In genomic region chr17:50863221-50863843, GRCh38 we compare ENCODE assay signal across 8 cellular contexts. TPM values are rescaled to one million over a fixed set of nuclear protein-coding genes. Genes with fewer than 3 reads are reported as not detected.
DNase-seq lines count a peak whose midpoint lies in the region; ATAC-seq and TF ChIP-seq lines count a peak whose summit lies in the region.

No MANE protein-coding gene starts in this region.

- H3K9me3 ChIP-seq in SJCRH30 (replicated peaks), result no peaks in the 10 kb centered on the region

- H2AFZ ChIP-seq in ACC112 (ENCODE audit: low read length, unreplicated experiment), result no peak overlapping the region

- peak; percentile 23 to 58 for DNase-seq in SJCRH30
- peak; percentile 71 for DNase-seq in ecto neural progenitor cell (ENCODE audit: low spot score)
- peak; percentile 54 for DNase-seq in mucosa of gallbladder (ENCODE audit: low spot score)
- DNase-seq in type B pancreatic cell (ENCODE audit: extremely low spot score, unreplicated experiment), result peak; percentile 53
- no peak for DNase-seq in GM19240 (ENCODE audit: insufficient read length, low spot score)

- TF ChIP-seq CTCF in GM12873 (IDR thresholded peaks at IDR 0.05; ENCODE audit: insufficient read depth, low read depth, low read length, missing control alignments) (peak; percentile 74), type B pancreatic cell (conservative IDR thresholded peaks at IDR 0.05) (peak; percentile 74)

- ATAC-seq in HG02870 (IDR thresholded peaks at IDR 0.05; ENCODE audit: unreplicated experiment), result no peak

- peak overlapping the region; percentile 99 for H3K27ac Mint-ChIP-seq in type B pancreatic cell

- H3K36me3 ChIP-seq in ACC112 (ENCODE audit: insufficient read depth, low read length) (peaks cover 14% of the 10 kb centered on the region), SJCRH30 (peaks cover 15% of the 10 kb centered on the region)

- peaks cover 3% of the 10 kb centered on the region for H3K27me3 Mint-ChIP-seq in type B pancreatic cell

- H3K4me3 Mint-ChIP-seq in type B pancreatic cell, result peak overlapping the region; percentile 99

- H3K4me3 ChIP-seq in ACC112 (ENCODE audit: low read depth, low read length), result peak overlapping the region; percentile 100
- no peak overlapping the region for H3K4me3 ChIP-seq in SJCRH30

- H3K27me3 ChIP-seq in ACC112 (ENCODE audit: insufficient read depth, low read length), result no peaks in the 10 kb centered on the region
- no peaks in the 10 kb centered on the region for H3K27me3 ChIP-seq in SJCRH30

- H3K4me1 Mint-ChIP-seq in type B pancreatic cell (ENCODE audit: unreplicated experiment), result peaks cover 37% of the 10 kb centered on the region

- no peaks in the 10 kb centered on the region for H3K9me3 Mint-ChIP-seq in type B pancreatic cell

- H3K4me1 ChIP-seq in ACC112 (ENCODE audit: control insufficient read depth, insufficient read depth, low read length, unreplicated experiment), result peaks cover 12% of the 10 kb centered on the region
- H3K4me1 ChIP-seq in SJCRH30, result peaks cover 7% of the 10 kb centered on the region; the same call in 1 of the 2 replicates

- H3K36me3 Mint-ChIP-seq in type B pancreatic cell, result peaks cover 20% of the 10 kb centered on the region

- peaks cover 32% of the 10 kb centered on the region for H3K79me2 ChIP-seq in ACC112 (ENCODE audit: control insufficient read depth, insufficient read depth, low read length, unreplicated experiment)

- H3K27ac ChIP-seq in ACC112 (ENCODE audit: low read depth, low read length), result no peak overlapping the region
- H3K27ac ChIP-seq in SJCRH30, result no peak overlapping the region

RNA-seq across cellular contexts. Expression of gene TOB1, which starts 2.8 kb away (rescaled TPM):
- 10.8 and 12.4 TPM in 2 replicates for total RNA-seq in SJCRH30 (2014; rRNA removed; shearing (Covaris generic))
- total RNA-seq in mucosa of gallbladder (134 TPM), type B pancreatic cell (ENCODE audit: low replicate concordance) (54.9 and 113 TPM in 2 replicates)

RNA-seq across cellular contexts. Expression of gene WFIKKN2, which starts 27.9 kb away (rescaled TPM):
- total RNA-seq in SJCRH30 (2014; rRNA removed; shearing (Covaris generic)), result 0.13 TPM in 1 of 2 replicates, not detected in the other
- 0.63 TPM for total RNA-seq in mucosa of gallbladder
- 1.7 TPM in 1 of 2 replicates, not detected in the other for total RNA-seq in type B pancreatic cell (ENCODE audit: low replicate concordance)
